ENCODE assay signal across 27 cellular contexts in the genomic region with DNA sequence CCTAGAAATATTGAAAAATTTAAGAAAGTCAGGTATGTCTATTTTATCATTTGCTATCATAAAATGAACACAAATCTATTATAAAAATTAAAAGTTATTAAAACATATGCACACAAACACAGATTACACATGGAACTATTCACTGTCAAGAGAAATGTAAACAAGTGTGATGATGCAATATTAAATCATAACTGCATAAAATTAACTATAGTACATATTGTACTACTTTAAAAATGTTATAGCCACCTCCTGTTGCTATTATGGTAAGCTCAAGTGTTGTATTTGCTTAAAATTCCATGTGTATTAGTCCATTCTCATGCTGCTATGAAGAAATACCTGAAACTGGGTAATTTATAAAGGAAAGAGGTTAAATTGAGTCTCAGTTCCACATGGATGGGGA.
"Had no signal": no experiment of that assay in that cellular context is flagged by ENCODE, and none has a peak within 500 bp of the region (broad histone marks: within the 10 kb centered on the region; RNA-seq: fewer than 3 reads in every experiment).

No MANE protein-coding gene starts in this region.

- H3K27me3 ChIP-seq: hepatocyte, pancreas, sigmoid colon, stomach, testis, tibial artery, upper lobe of right lung had no signal

- H3K27ac ChIP-seq: hepatocyte, left ventricle myocardium inferior, pancreas, prostate gland, sigmoid colon, stomach, testis, tibial artery, upper lobe of right lung had no signal

- DNase-seq: islet precursor cell; left ventricle myocardium inferior; midbrain; mucosa of descending colon; naive thymus-derived CD4-positive, alpha-beta T cell; nucleus accumbens; pancreas; posterior cingulate gyrus; retina; right cardiac atrium; sigmoid colon; stimulated activated CD4-positive, alpha-beta T cell treated with anti-CD3 and anti-CD28 coated beads, Interleukin-1b, Interleukin-23, amount 100 ng/mL, for 48 hours; stimulated activated CD4-positive, alpha-beta T cell treated with anti-CD3 and anti-CD28 coated beads, Interleukin-2, amount 100 ng/mL, for 48 hours; stimulated activated naive B cell treated with anti-CD40 and anti-IgM and Interleukin-4, amounts not matched to agents 10 μg/mL and 1 μg/mL and 100 μg/mL, for 72 hours; stimulated activated naive CD8-positive, alpha-beta T cell treated with anti-CD3 and anti-CD28 coated beads, Interleukin-15, Interleukin-2, amounts not matched to agents 100 U/mL and 50 U/mL, for 24 hours; stomach; testis; tibial artery; trophoblast cell; upper lobe of right lung had no signal

- H3K4me1 ChIP-seq: left ventricle myocardium inferior, pancreas, prostate gland, sigmoid colon, stomach, testis, tibial artery, upper lobe of right lung had no signal

- H3K4me3 Mint-ChIP-seq: memory B cell; naive thymus-derived CD4-positive, alpha-beta T cell; natural killer cell treated with Interleukin-12 subunit alpha and Interleukin-12 subunit beta and Interleukin-15 and Interleukin-18, amount 100 ng/mL, for 72 hours; neural crest cell; stimulated activated naive B cell treated with anti-CD40 and anti-IgM and Interleukin-4, amounts not matched to agents 10 μg/mL and 1 μg/mL and 100 μg/mL, for 72 hours had no signal

- H3K9me3 Mint-ChIP-seq: natural killer cell treated with Interleukin-12 subunit alpha and Interleukin-12 subunit beta and Interleukin-15 and Interleukin-18, amount 100 ng/mL, for 72 hours had no signal

- H3K27me3 Mint-ChIP-seq: naive thymus-derived CD4-positive, alpha-beta T cell had no signal

- H3K36me3 ChIP-seq: left ventricle myocardium inferior, pancreas, prostate gland, sigmoid colon, stomach, tibial artery, upper lobe of right lung had no signal

- H3K79me2 ChIP-seq: hepatocyte had no signal

- H3K36me3 Mint-ChIP-seq: memory B cell; stimulated activated naive B cell treated with anti-CD40 and anti-IgM and Interleukin-4, amounts not matched to agents 10 μg/mL and 1 μg/mL and 100 μg/mL, for 72 hours had no signal

- H3K27ac Mint-ChIP-seq: memory B cell; naive thymus-derived CD4-positive, alpha-beta T cell; natural killer cell treated with Interleukin-12 subunit alpha and Interleukin-12 subunit beta and Interleukin-15 and Interleukin-18, amount 100 ng/mL, for 72 hours; stimulated activated naive B cell treated with anti-CD40 and anti-IgM and Interleukin-4, amounts not matched to agents 10 μg/mL and 1 μg/mL and 100 μg/mL, for 72 hours had no signal

- H3K4me1 Mint-ChIP-seq: memory B cell; naive thymus-derived CD4-positive, alpha-beta T cell; neural crest cell had no signal

- H3K4me2 ChIP-seq: hepatocyte, smooth muscle cell had no signal

- ATAC-seq: mucosa of descending colon; naive thymus-derived CD4-positive, alpha-beta T cell; natural killer cell treated with Interleukin-12 subunit alpha and Interleukin-12 subunit beta and Interleukin-15 and Interleukin-18, amount 100 ng/mL, for 72 hours; pancreas; right cardiac atrium; stimulated activated naive B cell treated with anti-CD40 and anti-IgM and Interleukin-4, amounts not matched to agents 10 μg/mL and 1 μg/mL and 100 μg/mL, for 72 hours; stimulated activated naive CD8-positive, alpha-beta T cell treated with anti-CD3 and anti-CD28 coated beads, Interleukin-15, Interleukin-2, amounts not matched to agents 100 U/mL and 50 U/mL, for 24 hours; upper lobe of right lung had no signal

- H3K4me3 ChIP-seq: hepatocyte, left ventricle myocardium inferior, lung, mucosa of descending colon, pancreas, prostate gland, sigmoid colon, smooth muscle cell, stomach, testis, tibial artery, upper lobe of right lung had no signal

- H3K9me3 ChIP-seq: left ventricle myocardium inferior, mucosa of descending colon, pancreas, prostate gland, sigmoid colon, stomach, testis, tibial artery, upper lobe of right lung had no signal

- H2AFZ ChIP-seq: hepatocyte had no signal
